Comparison of ENCODE assay signal across 1 cellular context in genomic region chr5:151141535-151141934, GRCh38.
A peak's percentile ranks its signal among the peaks of the same experiment; 100 is the strongest.
TF ChIP-seq lines count a peak whose summit lies in the region.

No MANE protein-coding gene starts in this region.

TF ChIP-seq in GM12878, 131 proteins besides CTCF, POLR2A, EP300 and RAD21 (continued from another document):
- TF ChIP-seq ZNF274 (IDR thresholded peaks at IDR 0.05; ENCODE audit: insufficient read depth, insufficient read length) (no peak), TAF1 (IDR thresholded peaks at IDR 0.05; ENCODE audit: borderline replicate concordance, low read depth, low read length) (peak; percentile 35; the same call in 1 of the 2 replicates), RUNX3 (IDR thresholded peaks at IDR 0.05; ENCODE audit: low read length) (peak; percentile 80), REST (IDR thresholded peaks at IDR 0.05; ENCODE audit: low read depth, low read length) (no peak), SMAD1 (IDR thresholded peaks at IDR 0.05; ENCODE audit: low read depth, partially characterized antibody) (peak; percentile 38), MEF2A (IDR thresholded peaks at IDR 0.05; ENCODE audit: insufficient read depth, low read depth, low read length) (peak; percentile 93), MXI1 (IDR thresholded peaks at IDR 0.05; ENCODE audit: low read depth, low read length) (peak; percentile 84; the same call in 1 of the 2 replicates), MAX (IDR thresholded peaks at IDR 0.05; ENCODE audit: low read depth, low read length) (peak; percentile 48; the same call in 1 of the 2 replicates), IKZF1 (conservative IDR thresholded peaks at IDR 0.05) (peak; percentile 83), NBN (IDR thresholded peaks at IDR 0.05) (0 out of 2 replicates have a peak, but pooled peaks have one; percentile 48), FOS (IDR thresholded peaks at IDR 0.05; ENCODE audit: borderline replicate concordance, extremely low read depth, insufficient read length) (no peak), SKIL (IDR thresholded peaks at IDR 0.05; ENCODE audit: low read depth, poor library complexity, severe bottlenecking) (peak; percentile 74), SMC3 (IDR thresholded peaks at IDR 0.05; ENCODE audit: borderline replicate concordance, low read length) (no peak), MYC (IDR thresholded peaks at IDR 0.05; ENCODE audit: insufficient read depth, insufficient read length, insufficient replicate concordance, low read length, severe bottlenecking) (no peak), SRF (IDR thresholded peaks at IDR 0.05; ENCODE audit: low read depth in 2 of 2, low read length in 2 of 2) (0 out of 4 replicates have a peak, but pooled peaks of 1 of the 2 experiments have one; percentile 9), SMARCA5 (IDR thresholded peaks at IDR 0.05) (no peak), DPF2 (IDR thresholded peaks at IDR 0.05) (peak; percentile 64; the same call in 1 of the 2 replicates), RELB (IDR thresholded peaks at IDR 0.05; ENCODE audit: low read depth) (peak; percentile 87), JUNB (IDR thresholded peaks at IDR 0.05) (no peak), YY1 (IDR thresholded peaks at IDR 0.05; ENCODE audit: low read depth, low read length) (peak; percentile 45; the same call in 1 of the 2 replicates), FOXM1 (IDR thresholded peaks at IDR 0.05; ENCODE audit: low read depth, low read length) (peak; percentile 75), MEF2B (IDR thresholded peaks at IDR 0.05; ENCODE audit: partially characterized antibody, poor library complexity, severe bottlenecking) (peak; percentile 93), IKZF2 (IDR thresholded peaks at IDR 0.05) (peak; percentile 79 to 83), YBX1 (IDR thresholded peaks at IDR 0.05) (no peak), TBL1XR1 (IDR thresholded peaks at IDR 0.05; ENCODE audit: low read depth, low read length) (no peak), RFX5 (IDR thresholded peaks at IDR 0.05; ENCODE audit: low read depth, low read length) (no peak), BCL11A (IDR thresholded peaks at IDR 0.05; ENCODE audit: low read depth, low read length) (0 out of 2 replicates have a peak, but pooled peaks have one; percentile 16), HSF1 (IDR thresholded peaks at IDR 0.05; ENCODE audit: low read depth, low read length) (no peak), JUND (IDR thresholded peaks at IDR 0.05; ENCODE audit: low read depth, low read length) (no peak), CHD1 (IDR thresholded peaks at IDR 0.05; ENCODE audit: low read depth, low read length) (no peak), PAX5 (IDR thresholded peaks at IDR 0.05; ENCODE audit: borderline replicate concordance, low read depth, low read length) (peak; percentile 42; the same call in 1 of the 2 replicates), ESRRA (IDR thresholded peaks at IDR 0.05; ENCODE audit: low read length) (no peak), GATAD2B (conservative IDR thresholded peaks at IDR 0.05; ENCODE audit: low read depth) (peak; percentile 63; the same call in 1 of the 2 replicates), SPI1 (IDR thresholded peaks at IDR 0.05; ENCODE audit: borderline replicate concordance, insufficient read depth, low read depth, low read length) (peak; percentile 35; the same call in 1 of the 2 replicates), ZNF384 (IDR thresholded peaks at IDR 0.05; ENCODE audit: borderline replicate concordance, low read depth, low read length) (no peak)
- TF ChIP-seq, protein P1, sequence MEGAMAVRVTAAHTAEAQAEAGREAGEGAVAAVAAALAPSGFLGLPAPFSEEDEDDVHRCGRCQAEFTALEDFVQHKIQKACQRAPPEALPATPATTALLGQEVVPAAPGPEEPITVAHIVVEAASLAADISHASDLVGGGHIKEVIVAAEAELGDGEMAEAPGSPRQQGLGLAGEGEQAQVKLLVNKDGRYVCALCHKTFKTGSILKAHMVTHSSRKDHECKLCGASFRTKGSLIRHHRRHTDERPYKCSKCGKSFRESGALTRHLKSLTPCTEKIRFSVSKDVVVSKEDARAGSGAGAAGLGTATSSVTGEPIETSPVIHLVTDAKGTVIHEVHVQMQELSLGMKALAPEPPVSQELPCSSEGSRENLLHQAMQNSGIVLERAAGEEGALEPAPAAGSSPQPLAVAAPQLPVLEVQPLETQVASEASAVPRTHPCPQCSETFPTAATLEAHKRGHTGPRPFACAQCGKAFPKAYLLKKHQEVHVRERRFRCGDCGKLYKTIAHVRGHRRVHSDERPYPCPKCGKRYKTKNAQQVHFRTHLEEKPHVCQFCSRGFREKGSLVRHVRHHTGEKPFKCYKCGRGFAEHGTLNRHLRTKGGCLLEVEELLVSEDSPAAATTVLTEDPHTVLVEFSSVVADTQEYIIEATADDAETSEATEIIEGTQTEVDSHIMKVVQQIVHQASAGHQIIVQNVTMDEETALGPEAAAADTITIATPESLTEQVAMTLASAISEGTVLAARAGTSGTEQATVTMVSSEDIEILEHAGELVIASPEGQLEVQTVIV (IDR thresholded peaks at IDR 0.05; ENCODE audit: borderline replicate concordance, partially characterized antibody) = no peak
- TF ChIP-seq, protein P2, sequence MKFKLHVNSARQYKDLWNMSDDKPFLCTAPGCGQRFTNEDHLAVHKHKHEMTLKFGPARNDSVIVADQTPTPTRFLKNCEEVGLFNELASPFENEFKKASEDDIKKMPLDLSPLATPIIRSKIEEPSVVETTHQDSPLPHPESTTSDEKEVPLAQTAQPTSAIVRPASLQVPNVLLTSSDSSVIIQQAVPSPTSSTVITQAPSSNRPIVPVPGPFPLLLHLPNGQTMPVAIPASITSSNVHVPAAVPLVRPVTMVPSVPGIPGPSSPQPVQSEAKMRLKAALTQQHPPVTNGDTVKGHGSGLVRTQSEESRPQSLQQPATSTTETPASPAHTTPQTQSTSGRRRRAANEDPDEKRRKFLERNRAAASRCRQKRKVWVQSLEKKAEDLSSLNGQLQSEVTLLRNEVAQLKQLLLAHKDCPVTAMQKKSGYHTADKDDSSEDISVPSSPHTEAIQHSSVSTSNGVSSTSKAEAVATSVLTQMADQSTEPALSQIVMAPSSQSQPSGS (IDR thresholded peaks at IDR 0.05; ENCODE audit: low read length) = peak; percentile 63; the same call in 1 of the 2 replicates
